In genomic region chr11:2142762-2143202, GRCh38 we compare ENCODE assay signal across 13 cellular contexts. TPM values are rescaled to one million over a fixed set of nuclear protein-coding genes. Genes with fewer than 3 reads are reported as not detected.
DNase-seq lines count a peak whose midpoint lies in the region; ATAC-seq, FAIRE-seq and TF ChIP-seq lines count a peak whose summit lies in the region.
"Had no signal": no experiment of that assay in that cellular context is flagged by ENCODE, and none has a peak within 500 bp of the region (broad histone marks: within the 10 kb centered on the region; RNA-seq: fewer than 3 reads in every experiment).

No MANE protein-coding gene starts in this region.

- H3K4me2 ChIP-seq in astrocyte (ENCODE audit: low read length), result no peak overlapping the region

- no peak overlapping the region for H3K9ac ChIP-seq in astrocyte (ENCODE audit: low read length)

- no peaks in the 10 kb centered on the region for H3K9me3 Mint-ChIP-seq in astrocyte (ENCODE audit: unreplicated experiment)

- peaks cover 71% of the 10 kb centered on the region for H3K27me3 ChIP-seq in astrocyte (ENCODE audit: insufficient read depth, low read length)
- peaks cover 20 to 47% of the 10 kb centered on the region in 2 donors for H3K27me3 ChIP-seq in right atrium auricular region

- FAIRE-seq in astrocyte (lab: Jason Lieb, UNC), result no peak

- H3K27ac ChIP-seq in astrocyte (ENCODE audit: low read depth, low read length) (no peak overlapping the region), right atrium auricular region (no peak overlapping the region)
- H3K27ac ChIP-seq: spleen had no signal

- no peak for TF ChIP-seq CTCF in GM10266 (IDR thresholded peaks at IDR 0.05; ENCODE audit: control insufficient read depth, insufficient read depth, low read depth, missing control alignments)
- no peak for TF ChIP-seq CTCF in astrocyte (IDR thresholded peaks at IDR 0.05; ENCODE audit: insufficient read depth, low read depth, low read length)
- TF ChIP-seq CTCF in right atrium auricular region (IDR thresholded peaks at IDR 0.05), result no peak

- H3K4me3 ChIP-seq in astrocyte (ENCODE audit: insufficient read depth, low read depth, low read length) (no peak overlapping the region), right atrium auricular region (no peak overlapping the region)
- H3K4me3 ChIP-seq: spleen had no signal

- H3K36me3 ChIP-seq in astrocyte (ENCODE audit: insufficient read depth, low read length), result no peaks in the 10 kb centered on the region
- H3K36me3 ChIP-seq in right atrium auricular region, result no peaks in the 10 kb centered on the region
- H3K36me3 ChIP-seq: spleen had no signal

- H2AFZ ChIP-seq in astrocyte (ENCODE audit: low read depth, low read length), result no peak overlapping the region

- H3K79me2 ChIP-seq in astrocyte (ENCODE audit: insufficient read depth, low read length), result no peaks in the 10 kb centered on the region

- H3K27ac Mint-ChIP-seq in astrocyte (ENCODE audit: unreplicated experiment), result no peak overlapping the region

- no peaks in the 10 kb centered on the region for H3K4me1 Mint-ChIP-seq in astrocyte (ENCODE audit: low read depth, unreplicated experiment)

- DNase-seq in GM10266 (ENCODE audit: extremely low spot score), result peak; percentile 87
- peak; percentile 27 for DNase-seq in NCI-H69 (lab: John Stamatoyannopoulos, UW)
- peak; percentile 12 for DNase-seq in astrocyte (ENCODE audit: low read depth)
- DNase-seq in renal cortical epithelial cell (ENCODE audit: low read depth), result peak; percentile 48
- no peak for DNase-seq in right atrium auricular region (ENCODE audit: low spot score)
- DNase-seq in NCI-H345 treated with DMSO at 0.1 percent for 48 hours (lab: John Stamatoyannopoulos, UW; ENCODE audit: unreplicated experiment), result no peak
- DNase-seq in activated gamma-delta T cell (lab: John Stamatoyannopoulos, UW), result no peak
- DNase-seq: DMS153, SHP77, spleen had no signal

- ATAC-seq in GM18868 (IDR thresholded peaks at IDR 0.05; ENCODE audit: unreplicated experiment), result no peak

- no peaks in the 10 kb centered on the region for H3K36me3 Mint-ChIP-seq in astrocyte (ENCODE audit: low read depth, unreplicated experiment)

- H3K4me3 Mint-ChIP-seq in astrocyte (ENCODE audit: unreplicated experiment), result no peak overlapping the region

- peaks cover 62% of the 10 kb centered on the region for H3K27me3 Mint-ChIP-seq in astrocyte (ENCODE audit: low read depth, unreplicated experiment)

- peaks cover 10% of the 10 kb centered on the region for H4K20me1 ChIP-seq in astrocyte (ENCODE audit: insufficient read depth, low read length)

- H3K9me3 ChIP-seq in astrocyte (ENCODE audit: insufficient read depth, low read depth, low read length) (no peaks in the 10 kb centered on the region), right atrium auricular region (no peaks in the 10 kb centered on the region)
- H3K9me3 ChIP-seq: spleen had no signal

- H3K4me1 ChIP-seq in astrocyte (ENCODE audit: insufficient read depth, low read length) (no peaks in the 10 kb centered on the region), right atrium auricular region (peaks cover 0 to 26% of the 10 kb centered on the region in 2 donors)

RNA-seq across cellular contexts. Expression of gene IGF2, which starts 3.6 kb away (rescaled TPM):
- total RNA-seq in astrocyte (188 and 209 TPM in 2 replicates), renal cortical epithelial cell (0.75 TPM in 1 of 2 replicates, not detected in the other), right atrium auricular region (10 to 100 TPM; 43.2 to 61.9 TPM)

RNA-seq across cellular contexts. Expression of gene INS, which starts 18.2 kb away (rescaled TPM):
- not detected in 2 replicates for total RNA-seq in astrocyte
- total RNA-seq in renal cortical epithelial cell, result not detected in 2 replicates
- not detected for total RNA-seq in right atrium auricular region
- total RNA-seq: lower leg skin, ureter had no signal

RNA-seq across cellular contexts. Expression of gene TH, which starts 28.8 kb away (rescaled TPM):
- total RNA-seq in astrocyte, result not detected in 2 replicates
- total RNA-seq in renal cortical epithelial cell, result 0.30 TPM in 1 of 2 replicates, not detected in the other
- not detected for total RNA-seq in right atrium auricular region

Comparison
In these comparisons a context has a peak if more than half of its experiments do, and no peak if none do; other contexts are left out.
1. DNase-seq: peak in GM10266 (single experiment), NCI-H69 (single experiment), astrocyte (single experiment) and renal cortical epithelial cell (single experiment); none in right atrium auricular region (single experiment), NCI-H345 treated with DMSO at 0.1 percent for 48 hours (single experiment) and activated gamma-delta T cell (single experiment).
2. RNA of gene IGF2, which starts 3.6 kb away (total RNA-seq): 188 to 209 TPM in astrocyte and 43.2 to 61.9 TPM in right atrium auricular region; 0.75 TPM in renal cortical epithelial cell; every median in the first group is over 10 times any median in the second.